In the genomic region with DNA sequence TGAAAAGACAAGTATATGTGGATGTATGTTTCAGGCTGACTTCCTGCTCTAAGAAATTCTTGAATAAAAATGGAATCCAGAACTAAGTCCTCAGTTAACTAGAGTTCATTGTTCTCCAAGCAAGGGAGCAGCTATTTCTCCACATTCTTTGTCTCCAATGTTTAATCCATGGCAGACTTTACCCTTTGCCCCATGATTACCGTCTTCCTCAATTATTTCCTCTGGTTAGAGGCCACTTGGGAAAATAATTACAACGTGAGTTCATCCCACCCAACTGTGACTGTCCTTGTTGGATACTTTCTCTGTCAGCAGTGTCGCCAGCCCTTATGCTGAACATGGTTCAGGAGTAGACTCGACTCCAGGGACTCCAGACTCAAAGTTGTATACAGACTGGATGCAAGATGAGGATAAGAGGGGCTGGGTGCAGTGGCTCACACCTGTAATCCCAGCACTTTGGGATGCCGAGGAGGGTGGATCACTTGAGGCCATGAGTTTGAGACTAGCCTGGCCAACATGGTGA, we compare ENCODE assay signal across 23 cellular contexts.
"Had no signal": no experiment of that assay in that cellular context is flagged by ENCODE, and none has a peak within 500 bp of the region (broad histone marks: within the 10 kb centered on the region; RNA-seq: fewer than 3 reads in every experiment).

No MANE protein-coding gene starts in this region.

- H3K4me3 ChIP-seq: colonic mucosa, pancreas, prostate gland, right lobe of liver, spleen, testis, tibial nerve had no signal

- ATAC-seq: foreskin keratinocyte; left lobe of liver; natural killer cell; pancreas; right lobe of liver; stimulated activated naive B cell treated with anti-CD40 and anti-IgM and Interleukin-4, amounts not matched to agents 10 μg/mL and 1 μg/mL and 100 μg/mL, for 72 hours; stimulated activated naive CD8-positive, alpha-beta T cell treated with anti-CD3 and anti-CD28 coated beads, Interleukin-15, amount 100 ng/mL, for 72 hours had no signal

- H3K27me3 ChIP-seq: colonic mucosa, foreskin keratinocyte, pancreas, right lobe of liver, testis, tibial nerve had no signal

- FAIRE-seq: keratinocyte, pancreas had no signal

- H3K9me3 ChIP-seq: colonic mucosa, pancreas, prostate gland, right lobe of liver, spleen, testis, tibial nerve had no signal

- H3K36me3 ChIP-seq: colonic mucosa, pancreas, prostate gland, right lobe of liver, spleen, tibial nerve had no signal

- DNase-seq: cerebellar nuclear complex; colonic mucosa; dermis blood vessel endothelial cell; erythroblast; foreskin keratinocyte; immature natural killer cell; mammary epithelial cell; natural killer cell; occipital lobe; pancreas; retina; right lobe of liver; stimulated activated CD4-positive, alpha-beta T cell treated with anti-CD3 and anti-CD28 coated beads, Interleukin-15, amount 100 ng/mL, for 24 hours; stimulated activated CD4-positive, alpha-beta T cell treated with anti-CD3 and anti-CD28 coated beads, Interleukin-1b, Interleukin-23, amount 100 ng/mL, for 48 hours; stimulated activated CD4-positive, alpha-beta T cell treated with anti-CD3 and anti-CD28 coated beads, Interleukin-4, amount 100 ng/mL, for 4 hours; stimulated activated naive B cell treated with anti-CD40 and anti-IgM and Interleukin-4, amounts not matched to agents 10 μg/mL and 1 μg/mL and 100 μg/mL, for 72 hours; stimulated activated naive CD8-positive, alpha-beta T cell treated with anti-CD3 and anti-CD28 coated beads, Interleukin-15, amount 100 ng/mL, for 72 hours; testis had no signal

- H3K4me1 ChIP-seq: colonic mucosa, foreskin keratinocyte, pancreas, prostate gland, right lobe of liver, spleen, testis, tibial nerve had no signal

- H3K27ac ChIP-seq: colonic mucosa, foreskin keratinocyte, pancreas, prostate gland, right lobe of liver, spleen, testis had no signal
